In the genomic region with DNA sequence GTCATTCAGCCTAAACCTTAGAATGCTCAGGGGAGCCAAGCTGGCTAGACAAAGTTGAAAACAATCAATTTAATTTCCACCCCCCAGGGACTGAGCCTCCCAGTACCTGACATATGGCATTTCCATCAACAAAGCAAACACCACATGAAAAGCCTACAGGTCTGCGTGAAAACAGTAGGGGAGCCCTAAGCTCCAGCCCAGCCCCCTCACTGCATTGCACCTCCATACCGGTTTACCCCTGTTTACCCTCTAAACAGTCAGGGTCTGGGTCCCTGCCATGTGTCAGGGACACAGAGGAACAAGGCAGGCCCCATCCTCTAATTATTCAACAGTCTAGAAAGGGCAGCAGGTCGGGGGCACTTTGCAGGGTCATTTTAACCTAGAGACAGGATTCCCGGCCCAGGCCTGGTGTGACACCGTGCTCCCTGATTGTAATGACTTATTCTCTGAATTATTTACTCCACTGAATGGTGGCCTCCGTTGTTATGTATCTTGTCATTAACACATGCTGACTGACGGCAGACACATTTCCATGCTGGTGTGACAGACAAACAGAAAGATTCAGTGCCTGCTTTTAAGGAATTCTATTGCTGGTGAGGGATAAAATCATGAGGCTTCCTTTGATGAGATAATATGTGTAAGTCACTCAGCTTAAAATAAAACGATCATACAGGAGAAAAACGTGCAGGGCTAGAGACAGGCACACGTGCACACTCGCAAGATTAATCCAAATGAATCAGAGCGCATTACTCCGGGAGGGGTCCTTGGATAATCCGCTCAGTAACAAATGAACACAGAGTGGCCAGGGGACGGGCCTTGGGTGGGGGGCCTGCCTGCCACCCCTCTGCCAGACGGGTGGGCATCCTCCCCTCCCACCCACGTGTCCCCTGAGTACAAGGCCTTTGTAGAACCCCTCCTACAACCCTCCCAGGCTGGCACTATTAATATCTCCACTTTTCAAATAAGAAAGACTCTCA, we compare ENCODE assay signal across 1 cellular context.
TF ChIP-seq lines count a peak whose summit lies in the region.

No MANE protein-coding gene starts in this region.

TF ChIP-seq in neural cell, 6 proteins besides CTCF, POLR2A, EP300 and RAD21 (continued from another document):
- TF ChIP-seq, protein P1, sequence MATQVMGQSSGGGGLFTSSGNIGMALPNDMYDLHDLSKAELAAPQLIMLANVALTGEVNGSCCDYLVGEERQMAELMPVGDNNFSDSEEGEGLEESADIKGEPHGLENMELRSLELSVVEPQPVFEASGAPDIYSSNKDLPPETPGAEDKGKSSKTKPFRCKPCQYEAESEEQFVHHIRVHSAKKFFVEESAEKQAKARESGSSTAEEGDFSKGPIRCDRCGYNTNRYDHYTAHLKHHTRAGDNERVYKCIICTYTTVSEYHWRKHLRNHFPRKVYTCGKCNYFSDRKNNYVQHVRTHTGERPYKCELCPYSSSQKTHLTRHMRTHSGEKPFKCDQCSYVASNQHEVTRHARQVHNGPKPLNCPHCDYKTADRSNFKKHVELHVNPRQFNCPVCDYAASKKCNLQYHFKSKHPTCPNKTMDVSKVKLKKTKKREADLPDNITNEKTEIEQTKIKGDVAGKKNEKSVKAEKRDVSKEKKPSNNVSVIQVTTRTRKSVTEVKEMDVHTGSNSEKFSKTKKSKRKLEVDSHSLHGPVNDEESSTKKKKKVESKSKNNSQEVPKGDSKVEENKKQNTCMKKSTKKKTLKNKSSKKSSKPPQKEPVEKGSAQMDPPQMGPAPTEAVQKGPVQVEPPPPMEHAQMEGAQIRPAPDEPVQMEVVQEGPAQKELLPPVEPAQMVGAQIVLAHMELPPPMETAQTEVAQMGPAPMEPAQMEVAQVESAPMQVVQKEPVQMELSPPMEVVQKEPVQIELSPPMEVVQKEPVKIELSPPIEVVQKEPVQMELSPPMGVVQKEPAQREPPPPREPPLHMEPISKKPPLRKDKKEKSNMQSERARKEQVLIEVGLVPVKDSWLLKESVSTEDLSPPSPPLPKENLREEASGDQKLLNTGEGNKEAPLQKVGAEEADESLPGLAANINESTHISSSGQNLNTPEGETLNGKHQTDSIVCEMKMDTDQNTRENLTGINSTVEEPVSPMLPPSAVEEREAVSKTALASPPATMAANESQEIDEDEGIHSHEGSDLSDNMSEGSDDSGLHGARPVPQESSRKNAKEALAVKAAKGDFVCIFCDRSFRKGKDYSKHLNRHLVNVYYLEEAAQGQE (IDR thresholded peaks at IDR 0.05; ENCODE audit: borderline replicate concordance), result no peak
- TF ChIP-seq POLR2AphosphoS5 (IDR thresholded peaks at IDR 0.05), result no peak
